ENCODE assay signal across 16 cellular contexts in genomic region chr14:50678163-50678562, GRCh38. TPM values are rescaled to one million over a fixed set of nuclear protein-coding genes. Genes with fewer than 3 reads are reported as not detected.
DNase-seq lines count a peak whose midpoint lies in the region; ATAC-seq, FAIRE-seq and TF ChIP-seq lines count a peak whose summit lies in the region.
"Had no signal": no experiment of that assay in that cellular context is flagged by ENCODE, and none has a peak within 500 bp of the region (broad histone marks: within the 10 kb centered on the region; RNA-seq: fewer than 3 reads in every experiment).

No MANE protein-coding gene starts in this region.

- peak overlapping the region; percentile 41 for H3K4me3 ChIP-seq in astrocyte (ENCODE audit: insufficient read depth, low read depth, low read length)
- peak overlapping the region in 1 of 2 experiments; percentile 11 for H3K4me3 ChIP-seq in mesenchymal stem cell (ENCODE audit: insufficient read depth in 1 of 2, low read depth in 1 of 2, low read length in 2 of 2)
- no peak overlapping the region for H3K4me3 ChIP-seq in adrenal gland
- no peak overlapping the region for H3K4me3 ChIP-seq in vagina
- H3K4me3 ChIP-seq: colonic mucosa, hepatocyte, left lung had no signal

- DNase-seq in stimulated activated naive CD8-positive, alpha-beta T cell treated with anti-CD3 and anti-CD28 coated beads, Interleukin-15, amount 100 ng/mL, for 72 hours, result no peak
- no peak for DNase-seq in astrocyte (ENCODE audit: low read depth)
- no peak for DNase-seq in mesenchymal stem cell
- no peak for DNase-seq in adrenal gland
- DNase-seq in vagina (ENCODE audit: extremely low spot score in 2 of 2), result no peak
- no peak for DNase-seq in NOMO-1 treated with dmso at 0.1 percent for 144 hours (lab: John Stamatoyannopoulos, UW; ENCODE audit: unreplicated experiment)
- DNase-seq: activated CD4-positive, alpha-beta T cell treated with anti-CD3 and anti-CD28 coated beads, Interleukin-2, amount 10 ng/mL, durations not matched to agents 7 days and 5 days; colonic mucosa; left lung; natural killer cell; NCI-H187 treated with DMSO at 0.1 percent for 48 hours; NCI-H748 treated with DMSO at 0.1 percent for 48 hours had no signal

- no peak overlapping the region for H3K23ac ChIP-seq in mesenchymal stem cell (ENCODE audit: low read length in 2 of 2)

- H3K4ac ChIP-seq in mesenchymal stem cell (ENCODE audit: low read depth in 1 of 2, low read length in 2 of 2), result no peak overlapping the region

- H3K9ac ChIP-seq in astrocyte (ENCODE audit: low read length) (peak overlapping the region; percentile 21), mesenchymal stem cell (ENCODE audit: low read length) (peak overlapping the region; percentile 8)

- H3K9me3 Mint-ChIP-seq in stimulated activated naive CD8-positive, alpha-beta T cell treated with anti-CD3 and anti-CD28 coated beads, Interleukin-15, Interleukin-2, amounts not matched to agents 100 ng/mL and 50 ng/mL, for 24 hours, result no peaks in the 10 kb centered on the region
- peaks cover 0 to 7% of the 10 kb centered on the region in 2 donors for H3K9me3 Mint-ChIP-seq in stimulated activated naive CD8-positive, alpha-beta T cell treated with anti-CD3 and anti-CD28 coated beads, Interleukin-15, amount 100 ng/mL, for 72 hours
- peaks cover 4% of the 10 kb centered on the region for H3K9me3 Mint-ChIP-seq in astrocyte (ENCODE audit: unreplicated experiment)
- H3K9me3 Mint-ChIP-seq: activated CD4-positive, alpha-beta T cell treated with anti-CD3 and anti-CD28 coated beads, Interleukin-2, amount 10 ng/mL, durations not matched to agents 7 days and 5 days; natural killer cell had no signal

- no peaks in the 10 kb centered on the region for H3K79me2 ChIP-seq in astrocyte (ENCODE audit: insufficient read depth, low read length)
- H3K79me2 ChIP-seq: hepatocyte had no signal

- no peaks in the 10 kb centered on the region for H4K20me1 ChIP-seq in astrocyte (ENCODE audit: insufficient read depth, low read length)

- no peak for FAIRE-seq in astrocyte (lab: Jason Lieb, UNC)

- no peaks in the 10 kb centered on the region for H3K79me1 ChIP-seq in mesenchymal stem cell (replicated peaks; ENCODE audit: low read length, poor library complexity, severe bottlenecking)

- H3K4me1 Mint-ChIP-seq in stimulated activated naive CD8-positive, alpha-beta T cell treated with anti-CD3 and anti-CD28 coated beads, Interleukin-15, Interleukin-2, amounts not matched to agents 100 ng/mL and 50 ng/mL, for 24 hours (ENCODE audit: low read depth), result peaks cover 19% of the 10 kb centered on the region
- peaks cover 20% of the 10 kb centered on the region for H3K4me1 Mint-ChIP-seq in stimulated activated naive CD8-positive, alpha-beta T cell treated with anti-CD3 and anti-CD28 coated beads, Interleukin-15, amount 100 ng/mL, for 72 hours
- H3K4me1 Mint-ChIP-seq in astrocyte (ENCODE audit: low read depth, unreplicated experiment), result peaks cover 29% of the 10 kb centered on the region
- H3K4me1 Mint-ChIP-seq: natural killer cell had no signal

- H3K9me3 ChIP-seq in astrocyte (ENCODE audit: insufficient read depth, low read depth, low read length) (no peaks in the 10 kb centered on the region), mesenchymal stem cell (ENCODE audit: control insufficient read depth, low read length) (no peaks in the 10 kb centered on the region), adrenal gland (replicated peaks in 1 of 3) (no peaks in the 10 kb centered on the region), vagina (no peaks in the 10 kb centered on the region)
- H3K9me3 ChIP-seq: colonic mucosa, left lung had no signal

- H3K27ac ChIP-seq in astrocyte (ENCODE audit: low read depth, low read length) (peak overlapping the region; percentile 71), mesenchymal stem cell (ENCODE audit: low read length, poor library complexity, severe bottlenecking) (peak overlapping the region; percentile 53), adrenal gland (peak overlapping the region in 1 of 5 donors; percentile 53), vagina (no peak overlapping the region)
- H3K27ac ChIP-seq: colonic mucosa, hepatocyte, HL-60 had no signal

- peak overlapping the region in 1 of 2 experiments; percentile 41 for H3K18ac ChIP-seq in mesenchymal stem cell (ENCODE audit: low read depth in 1 of 2, low read length in 2 of 2)

- peak overlapping the region; percentile 84 for H3K4me2 ChIP-seq in astrocyte (ENCODE audit: low read length)
- no peak overlapping the region for H3K4me2 ChIP-seq in mesenchymal stem cell (ENCODE audit: low read length, poor library complexity, severe bottlenecking)
- H3K4me2 ChIP-seq: hepatocyte had no signal

- H3K14ac ChIP-seq in mesenchymal stem cell (ENCODE audit: low read length in 2 of 2), result no peak overlapping the region

- TF ChIP-seq POLR2A in adrenal gland (IDR thresholded peaks at IDR 0.05) (no peak), vagina (IDR thresholded peaks at IDR 0.05) (no peak)

- ATAC-seq in stimulated activated naive CD8-positive, alpha-beta T cell treated with anti-CD3 and anti-CD28 coated beads, Interleukin-15, amount 100 ng/mL, for 72 hours, result no peak
- ATAC-seq in GM21360 (IDR thresholded peaks at IDR 0.05; ENCODE audit: unreplicated experiment), result no peak
- ATAC-seq: natural killer cell had no signal

- peak overlapping the region; percentile 95 for H2BK15ac ChIP-seq in mesenchymal stem cell (ENCODE audit: low read depth, poor library complexity, severe bottlenecking)

- H2AFZ ChIP-seq in astrocyte (ENCODE audit: low read depth, low read length) (no peak overlapping the region), mesenchymal stem cell (ENCODE audit: low read depth, low read length) (no peak overlapping the region)
- H2AFZ ChIP-seq: hepatocyte had no signal

- H2AK5ac ChIP-seq in mesenchymal stem cell (ENCODE audit: low read length, severe bottlenecking), result peak overlapping the region; percentile 71

- H3K4me3 Mint-ChIP-seq in stimulated activated naive CD8-positive, alpha-beta T cell treated with anti-CD3 and anti-CD28 coated beads, Interleukin-15, Interleukin-2, amounts not matched to agents 100 ng/mL and 50 ng/mL, for 24 hours, result no peak overlapping the region
- H3K4me3 Mint-ChIP-seq in stimulated activated naive CD8-positive, alpha-beta T cell treated with anti-CD3 and anti-CD28 coated beads, Interleukin-15, amount 100 ng/mL, for 72 hours, result no peak overlapping the region
- no peak overlapping the region for H3K4me3 Mint-ChIP-seq in astrocyte (ENCODE audit: unreplicated experiment)
- H3K4me3 Mint-ChIP-seq: activated CD4-positive, alpha-beta T cell treated with anti-CD3 and anti-CD28 coated beads, Interleukin-2, amount 10 ng/mL, durations not matched to agents 7 days and 5 days; natural killer cell had no signal

- no peak overlapping the region for H4K91ac ChIP-seq in mesenchymal stem cell (ENCODE audit: low read length)

- 79% methylated on average over 4 of the region's 5 CpGs for WGBS in mesenchymal stem cell
- WGBS in adrenal gland, 4 donors, result 86 to 91% (median 87%) methylated on average over 5 of the region's 5 CpGs

- TF ChIP-seq CTCF in astrocyte (IDR thresholded peaks at IDR 0.05; ENCODE audit: insufficient read depth, low read depth, low read length) (no peak), adrenal gland (IDR thresholded peaks at IDR 0.05) (no peak), vagina (IDR thresholded peaks at IDR 0.05) (no peak)

- H2BK5ac ChIP-seq in mesenchymal stem cell (ENCODE audit: low read depth, low read length, poor library complexity, severe bottlenecking), result no peak overlapping the region

- H3K4me1 ChIP-seq in astrocyte (ENCODE audit: insufficient read depth, low read length) (peaks cover 24% of the 10 kb centered on the region), mesenchymal stem cell (ENCODE audit: control insufficient read depth, insufficient read depth, low read depth, low read length) (peaks cover 5% of the 10 kb centered on the region), adrenal gland (replicated peaks in 1 of 2) (peaks cover 7 to 20% of the 10 kb centered on the region in 2 donors), vagina (no peaks in the 10 kb centered on the region)
- H3K4me1 ChIP-seq: colonic mucosa had no signal

- H4K8ac ChIP-seq in mesenchymal stem cell (ENCODE audit: low read length), result peak overlapping the region; percentile 92

- H3K36me3 Mint-ChIP-seq in stimulated activated naive CD8-positive, alpha-beta T cell treated with anti-CD3 and anti-CD28 coated beads, Interleukin-15, Interleukin-2, amounts not matched to agents 100 ng/mL and 50 ng/mL, for 24 hours (ENCODE audit: low read depth), result no peaks in the 10 kb centered on the region
- no peaks in the 10 kb centered on the region for H3K36me3 Mint-ChIP-seq in astrocyte (ENCODE audit: low read depth, unreplicated experiment)
- H3K36me3 Mint-ChIP-seq: natural killer cell had no signal

- peak overlapping the region; percentile 42 for H3K27ac Mint-ChIP-seq in stimulated activated naive CD8-positive, alpha-beta T cell treated with anti-CD3 and anti-CD28 coated beads, Interleukin-15, Interleukin-2, amounts not matched to agents 100 ng/mL and 50 ng/mL, for 24 hours
- no peak overlapping the region for H3K27ac Mint-ChIP-seq in stimulated activated naive CD8-positive, alpha-beta T cell treated with anti-CD3 and anti-CD28 coated beads, Interleukin-15, amount 100 ng/mL, for 72 hours
- no peak overlapping the region for H3K27ac Mint-ChIP-seq in astrocyte (ENCODE audit: unreplicated experiment)
- H3K27ac Mint-ChIP-seq: activated CD4-positive, alpha-beta T cell treated with anti-CD3 and anti-CD28 coated beads, Interleukin-2, amount 10 ng/mL, durations not matched to agents 7 days and 5 days; natural killer cell had no signal

- intact Hi-C loops in adrenal gland (cut with DNase I) (no loop called here), vagina (cut with DNase I) (no loop called here)

- H3K36me3 ChIP-seq in astrocyte (ENCODE audit: insufficient read depth, low read length) (no peaks in the 10 kb centered on the region), mesenchymal stem cell (ENCODE audit: control insufficient read depth in 1 of 2, insufficient read depth in 2 of 2, low read depth in 1 of 2, low read length in 2 of 2) (no peaks in the 10 kb centered on the region), adrenal gland (replicated peaks in 1 of 2) (no peaks in the 10 kb centered on the region), vagina (no peaks in the 10 kb centered on the region)
- H3K36me3 ChIP-seq: colonic mucosa, left lung had no signal

- peaks cover 4% of the 10 kb centered on the region for H3K27me3 Mint-ChIP-seq in stimulated activated naive CD8-positive, alpha-beta T cell treated with anti-CD3 and anti-CD28 coated beads, Interleukin-15, Interleukin-2, amounts not matched to agents 100 ng/mL and 50 ng/mL, for 24 hours
- H3K27me3 Mint-ChIP-seq in stimulated activated naive CD8-positive, alpha-beta T cell treated with anti-CD3 and anti-CD28 coated beads, Interleukin-15, amount 100 ng/mL, for 72 hours, result no peaks in the 10 kb centered on the region
- H3K27me3 Mint-ChIP-seq in astrocyte (ENCODE audit: low read depth, unreplicated experiment), result no peaks in the 10 kb centered on the region

- H3K27me3 ChIP-seq in astrocyte (ENCODE audit: insufficient read depth, low read length), result no peaks in the 10 kb centered on the region
- H3K27me3 ChIP-seq in mesenchymal stem cell (ENCODE audit: control insufficient read depth in 1 of 2, insufficient read depth in 1 of 2, low read length in 2 of 2), result no peaks in the 10 kb centered on the region
- H3K27me3 ChIP-seq in adrenal gland, result no peaks in the 10 kb centered on the region
- no peaks in the 10 kb centered on the region for H3K27me3 ChIP-seq in vagina
- H3K27me3 ChIP-seq: colonic mucosa, hepatocyte, left lung had no signal

- H2BK120ac ChIP-seq in mesenchymal stem cell (ENCODE audit: low read depth, low read length), result no peak overlapping the region

- no peak overlapping the region for H2BK12ac ChIP-seq in mesenchymal stem cell (ENCODE audit: low read length in 2 of 2)

RNA-seq across cellular contexts. Expression of gene SAV1, which starts 10.1 kb away (rescaled TPM):
- total RNA-seq in astrocyte, result 18.3 and 26.3 TPM in 2 replicates
- polyA plus RNA-seq in mesenchymal stem cell (2013, experiment 1 of 2), result 22.8 TPM
- 23.0 TPM for polyA plus RNA-seq in mesenchymal stem cell (2013, experiment 2 of 2)
- 10 to 100 TPM; 20.3 to 39.2 (median 28.5) TPM for total RNA-seq in adrenal gland
- polyA plus RNA-seq in adrenal gland, result 10 to 100 TPM; 24.5 to 27.2 (median 25.8) TPM
- total RNA-seq in vagina, result 30.0 TPM
